In genomic region chr3:114299421-114299820, GRCh38 we compare ENCODE assay signal across 8 cellular contexts. TPM values are rescaled to one million over a fixed set of nuclear protein-coding genes. Genes with fewer than 3 reads are reported as not detected.
DNase-seq lines count a peak whose midpoint lies in the region; ATAC-seq and TF ChIP-seq lines count a peak whose summit lies in the region.

No MANE protein-coding gene starts in this region.

- H3K4me1 ChIP-seq in vagina: no peaks in the 10 kb centered on the region

- no peak for DNase-seq in AG04450 (ENCODE audit: low read depth, low spot score)
- peak; percentile 56 for DNase-seq in NCI-H2227 (lab: John Stamatoyannopoulos, UW; ENCODE audit: unreplicated experiment)
- peak; percentile 44 for DNase-seq in activated naive CD8-positive, alpha-beta T cell treated with anti-CD3 and anti-CD28 coated beads, Interleukin-2, amount 50 U/mL, for 24 hours
- peak; percentile 38 for DNase-seq in medulla oblongata (ENCODE audit: extremely low spot score)
- DNase-seq in vagina (ENCODE audit: extremely low spot score in 2 of 2): no peak
- no peak for DNase-seq in Ammon's horn (ENCODE audit: low spot score)
- DNase-seq in NCI-H345 (lab: John Stamatoyannopoulos, UW): no peak

- peaks cover 25% of the 10 kb centered on the region for H3K36me3 Mint-ChIP-seq in activated naive CD8-positive, alpha-beta T cell treated with anti-CD3 and anti-CD28 coated beads, Interleukin-2, amount 50 U/mL, for 24 hours (ENCODE audit: low read depth)

- TF ChIP-seq POLR2A in vagina (IDR thresholded peaks at IDR 0.05): no peak

- peak overlapping the region; percentile 61 for H3K4me3 Mint-ChIP-seq in activated naive CD8-positive, alpha-beta T cell treated with anti-CD3 and anti-CD28 coated beads, Interleukin-2, amount 50 U/mL, for 24 hours

- H3K27me3 ChIP-seq in AG04450 (ENCODE audit: control insufficient read depth, insufficient read depth, low read length) (peaks cover 5% of the 10 kb centered on the region), vagina (no peaks in the 10 kb centered on the region)

- peak overlapping the region; percentile 56 for H3K27ac Mint-ChIP-seq in activated naive CD8-positive, alpha-beta T cell treated with anti-CD3 and anti-CD28 coated beads, Interleukin-2, amount 50 U/mL, for 24 hours

- CTCF ChIA-PET in AG04450 (lab: Charles Lee): interaction anchor here (0.7 to 2.1 kb wide), 2 partner anchors 9 to 14 kb away, joined by 4 to 13 read pairs; no protein-coding TSS in a partner anchor

- peak; percentile 35; the same call in 1 of the 2 replicates for TF ChIP-seq CTCF in AG04450 (IDR thresholded peaks at IDR 0.05; ENCODE audit: low read depth, low read length)
- TF ChIP-seq CTCF in GM12873 (IDR thresholded peaks at IDR 0.05; ENCODE audit: insufficient read depth, low read depth, low read length, missing control alignments): peak; percentile 38
- no peak for TF ChIP-seq CTCF in vagina (IDR thresholded peaks at IDR 0.05)

- intact Hi-C loops in vagina (cut with DNase I): no loop called here

- ATAC-seq in activated naive CD8-positive, alpha-beta T cell treated with anti-CD3 and anti-CD28 coated beads, Interleukin-2, amount 50 U/mL, for 24 hours: peak; percentile 45

- POLR2A ChIA-PET in AG04450 (lab: Yijun Ruan, JAX): no interaction called here

- peaks cover 38% of the 10 kb centered on the region for H3K4me1 Mint-ChIP-seq in activated naive CD8-positive, alpha-beta T cell treated with anti-CD3 and anti-CD28 coated beads, Interleukin-2, amount 50 U/mL, for 24 hours

- no peaks in the 10 kb centered on the region for H3K36me3 ChIP-seq in vagina

- no peaks in the 10 kb centered on the region for H3K9me3 Mint-ChIP-seq in activated naive CD8-positive, alpha-beta T cell treated with anti-CD3 and anti-CD28 coated beads, Interleukin-2, amount 50 U/mL, for 24 hours

- H3K27ac ChIP-seq in AG04450 (ENCODE audit: low read depth, low read length) (no peak overlapping the region), vagina (no peak overlapping the region)

- no peaks in the 10 kb centered on the region for H3K27me3 Mint-ChIP-seq in activated naive CD8-positive, alpha-beta T cell treated with anti-CD3 and anti-CD28 coated beads, Interleukin-2, amount 50 U/mL, for 24 hours

- H3K4me3 ChIP-seq in AG04450 (ENCODE audit: low read depth, low read length) (no peak overlapping the region), vagina (no peak overlapping the region)

- H3K9me3 ChIP-seq in AG04450 (ENCODE audit: control insufficient read depth, insufficient read depth, low read length): no peaks in the 10 kb centered on the region
- H3K9me3 ChIP-seq in vagina: no peaks in the 10 kb centered on the region

RNA-seq across cellular contexts. Expression of gene TIGIT, which starts 5.6 kb away (rescaled TPM):
- polyA plus RNA-seq in AG04450 (2011; rRNA removed): not detected in 2 replicates
- not detected in 2 replicates for polyA minus RNA-seq in AG04450 (2011; rRNA and poly(A)+ RNA removed)
- total RNA-seq in vagina: 8.6 TPM

Comparison
In these comparisons a context has a peak if more than half of its experiments do, and no peak if none do; other contexts are left out.
1. DNase-seq: peak in NCI-H2227 (single experiment), activated naive CD8-positive, alpha-beta T cell treated with anti-CD3 and anti-CD28 coated beads, Interleukin-2, amount 50 U/mL, for 24 hours (single experiment) and medulla oblongata (single experiment); none in AG04450 (single experiment), vagina (0 of 2), Ammon's horn (single experiment) and NCI-H345 (single experiment).
2. CTCF ChIP-seq: peak in AG04450 (single experiment) and GM12873 (single experiment); none in vagina (0 of 3).